In genomic region chr11:34655335-34656008, GRCh38 we compare ENCODE assay signal across 1 cellular context.
TF ChIP-seq lines count a peak whose summit lies in the region.

No MANE protein-coding gene starts in this region.

TF ChIP-seq in HepG2, 621 proteins besides CTCF, POLR2A, EP300 and RAD21 (continued from another document):
- TF ChIP-seq, protein P1, sequence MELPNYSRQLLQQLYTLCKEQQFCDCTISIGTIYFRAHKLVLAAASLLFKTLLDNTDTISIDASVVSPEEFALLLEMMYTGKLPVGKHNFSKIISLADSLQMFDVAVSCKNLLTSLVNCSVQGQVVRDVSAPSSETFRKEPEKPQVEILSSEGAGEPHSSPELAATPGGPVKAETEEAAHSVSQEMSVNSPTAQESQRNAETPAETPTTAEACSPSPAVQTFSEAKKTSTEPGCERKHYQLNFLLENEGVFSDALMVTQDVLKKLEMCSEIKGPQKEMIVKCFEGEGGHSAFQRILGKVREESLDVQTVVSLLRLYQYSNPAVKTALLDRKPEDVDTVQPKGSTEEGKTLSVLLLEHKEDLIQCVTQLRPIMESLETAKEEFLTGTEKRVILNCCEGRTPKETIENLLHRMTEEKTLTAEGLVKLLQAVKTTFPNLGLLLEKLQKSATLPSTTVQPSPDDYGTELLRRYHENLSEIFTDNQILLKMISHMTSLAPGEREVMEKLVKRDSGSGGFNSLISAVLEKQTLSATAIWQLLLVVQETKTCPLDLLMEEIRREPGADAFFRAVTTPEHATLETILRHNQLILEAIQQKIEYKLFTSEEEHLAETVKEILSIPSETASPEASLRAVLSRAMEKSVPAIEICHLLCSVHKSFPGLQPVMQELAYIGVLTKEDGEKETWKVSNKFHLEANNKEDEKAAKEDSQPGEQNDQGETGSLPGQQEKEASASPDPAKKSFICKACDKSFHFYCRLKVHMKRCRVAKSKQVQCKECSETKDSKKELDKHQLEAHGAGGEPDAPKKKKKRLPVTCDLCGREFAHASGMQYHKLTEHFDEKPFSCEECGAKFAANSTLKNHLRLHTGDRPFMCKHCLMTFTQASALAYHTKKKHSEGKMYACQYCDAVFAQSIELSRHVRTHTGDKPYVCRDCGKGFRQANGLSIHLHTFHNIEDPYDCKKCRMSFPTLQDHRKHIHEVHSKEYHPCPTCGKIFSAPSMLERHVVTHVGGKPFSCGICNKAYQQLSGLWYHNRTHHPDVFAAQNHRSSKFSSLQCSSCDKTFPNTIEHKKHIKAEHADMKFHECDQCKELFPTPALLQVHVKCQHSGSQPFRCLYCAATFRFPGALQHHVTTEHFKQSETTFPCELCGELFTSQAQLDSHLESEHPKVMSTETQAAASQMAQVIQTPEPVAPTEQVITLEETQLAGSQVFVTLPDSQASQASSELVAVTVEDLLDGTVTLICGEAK (IDR thresholded peaks at IDR 0.05), result peak; percentile 81
- TF ChIP-seq, protein P1 (CRISPR knock-in tag; IDR thresholded peaks at IDR 0.05), result peak; percentile 72; the same call in 1 of the 2 replicates
- TF ChIP-seq ZNF615 (CRISPR knock-in tag; IDR thresholded peaks at IDR 0.05; ENCODE audit: borderline replicate concordance), result no peak
- peak; percentile 38 for TF ChIP-seq TEAD3 (CRISPR knock-in tag; optimal IDR thresholded peaks at IDR 0.05; ENCODE audit: borderline replicate concordance)
- no peak for TF ChIP-seq ZSCAN25 (CRISPR knock-in tag; IDR thresholded peaks at IDR 0.05)
- peak; percentile 58; the same call in 1 of the 2 replicates for TF ChIP-seq ADNP (CRISPR knock-in tag; IDR thresholded peaks at IDR 0.05)
- peak; percentile 32; the same call in 1 of the 2 replicates for TF ChIP-seq RBFOX2 (IDR thresholded peaks at IDR 0.05; ENCODE audit: low read depth, low read length)
- peak; percentile 27 for TF ChIP-seq AGO2 (optimal IDR thresholded peaks at IDR 0.05; ENCODE audit: low read depth, low read length)
- TF ChIP-seq KDM1A (CRISPR knock-in tag; IDR thresholded peaks at IDR 0.05), result peak; percentile 48; the same call in 1 of the 2 replicates
- TF ChIP-seq, protein P2, sequence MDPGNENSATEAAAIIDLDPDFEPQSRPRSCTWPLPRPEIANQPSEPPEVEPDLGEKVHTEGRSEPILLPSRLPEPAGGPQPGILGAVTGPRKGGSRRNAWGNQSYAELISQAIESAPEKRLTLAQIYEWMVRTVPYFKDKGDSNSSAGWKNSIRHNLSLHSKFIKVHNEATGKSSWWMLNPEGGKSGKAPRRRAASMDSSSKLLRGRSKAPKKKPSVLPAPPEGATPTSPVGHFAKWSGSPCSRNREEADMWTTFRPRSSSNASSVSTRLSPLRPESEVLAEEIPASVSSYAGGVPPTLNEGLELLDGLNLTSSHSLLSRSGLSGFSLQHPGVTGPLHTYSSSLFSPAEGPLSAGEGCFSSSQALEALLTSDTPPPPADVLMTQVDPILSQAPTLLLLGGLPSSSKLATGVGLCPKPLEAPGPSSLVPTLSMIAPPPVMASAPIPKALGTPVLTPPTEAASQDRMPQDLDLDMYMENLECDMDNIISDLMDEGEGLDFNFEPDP (CRISPR knock-in tag; conservative IDR thresholded peaks at IDR 0.05), result no peak
- TF ChIP-seq ZNF768 (CRISPR knock-in tag; IDR thresholded peaks at IDR 0.05), result peak; percentile 85; the same call in 1 of the 2 replicates
